In genomic region chrX:154398668-154399526, GRCh38 we compare ENCODE assay signal across 1 cellular context.
TF ChIP-seq lines count a peak whose summit lies in the region.

No MANE protein-coding gene starts in this region.

TF ChIP-seq in K562, 482 proteins besides CTCF, POLR2A, EP300 and RAD21 (continued from another document and continues in another):
- TF ChIP-seq REST (CRISPR knock-in tag; IDR thresholded peaks at IDR 0.05; ENCODE audit: low read depth) = no peak
- no peak for TF ChIP-seq ATF2 (CRISPR knock-in tag; IDR thresholded peaks at IDR 0.05)
- TF ChIP-seq HMG20A (CRISPR knock-in tag; conservative IDR thresholded peaks at IDR 0.05) = no peak
- no peak for TF ChIP-seq ERF (CRISPR knock-in tag; IDR thresholded peaks at IDR 0.05)
- TF ChIP-seq TAF7 (tag; IDR thresholded peaks at IDR 0.05) = no peak
- no peak for TF ChIP-seq HIVEP1 (CRISPR knock-in tag; IDR thresholded peaks at IDR 0.05)
- no peak for TF ChIP-seq SRSF3 (IDR thresholded peaks at IDR 0.05; ENCODE audit: insufficient read depth, low read length)
- no peak for TF ChIP-seq ZNF175 (CRISPR knock-in tag; IDR thresholded peaks at IDR 0.05; ENCODE audit: low read depth)
- no peak for TF ChIP-seq ZNF197 (CRISPR knock-in tag; IDR thresholded peaks at IDR 0.05; ENCODE audit: low read depth)
- no peak for TF ChIP-seq MBD2 (IDR thresholded peaks at IDR 0.05; ENCODE audit: borderline replicate concordance, low read depth)
- TF ChIP-seq, protein P1, sequence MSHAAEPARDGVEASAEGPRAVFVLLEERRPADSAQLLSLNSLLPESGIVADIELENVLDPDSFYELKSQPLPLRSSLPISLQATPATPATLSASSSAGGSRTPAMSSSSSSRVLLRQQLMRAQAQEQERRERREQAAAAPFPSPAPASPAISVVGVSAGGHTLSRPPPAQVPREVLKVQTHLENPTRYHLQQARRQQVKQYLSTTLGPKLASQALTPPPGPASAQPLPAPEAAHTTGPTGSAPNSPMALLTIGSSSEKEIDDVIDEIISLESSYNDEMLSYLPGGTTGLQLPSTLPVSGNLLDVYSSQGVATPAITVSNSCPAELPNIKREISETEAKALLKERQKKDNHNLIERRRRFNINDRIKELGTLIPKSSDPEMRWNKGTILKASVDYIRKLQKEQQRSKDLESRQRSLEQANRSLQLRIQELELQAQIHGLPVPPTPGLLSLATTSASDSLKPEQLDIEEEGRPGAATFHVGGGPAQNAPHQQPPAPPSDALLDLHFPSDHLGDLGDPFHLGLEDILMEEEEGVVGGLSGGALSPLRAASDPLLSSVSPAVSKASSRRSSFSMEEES (CRISPR knock-in tag; IDR thresholded peaks at IDR 0.05) = no peak
- TF ChIP-seq NELFE (IDR thresholded peaks at IDR 0.05; ENCODE audit: insufficient read depth, insufficient read length) = no peak
- TF ChIP-seq, protein P2, sequence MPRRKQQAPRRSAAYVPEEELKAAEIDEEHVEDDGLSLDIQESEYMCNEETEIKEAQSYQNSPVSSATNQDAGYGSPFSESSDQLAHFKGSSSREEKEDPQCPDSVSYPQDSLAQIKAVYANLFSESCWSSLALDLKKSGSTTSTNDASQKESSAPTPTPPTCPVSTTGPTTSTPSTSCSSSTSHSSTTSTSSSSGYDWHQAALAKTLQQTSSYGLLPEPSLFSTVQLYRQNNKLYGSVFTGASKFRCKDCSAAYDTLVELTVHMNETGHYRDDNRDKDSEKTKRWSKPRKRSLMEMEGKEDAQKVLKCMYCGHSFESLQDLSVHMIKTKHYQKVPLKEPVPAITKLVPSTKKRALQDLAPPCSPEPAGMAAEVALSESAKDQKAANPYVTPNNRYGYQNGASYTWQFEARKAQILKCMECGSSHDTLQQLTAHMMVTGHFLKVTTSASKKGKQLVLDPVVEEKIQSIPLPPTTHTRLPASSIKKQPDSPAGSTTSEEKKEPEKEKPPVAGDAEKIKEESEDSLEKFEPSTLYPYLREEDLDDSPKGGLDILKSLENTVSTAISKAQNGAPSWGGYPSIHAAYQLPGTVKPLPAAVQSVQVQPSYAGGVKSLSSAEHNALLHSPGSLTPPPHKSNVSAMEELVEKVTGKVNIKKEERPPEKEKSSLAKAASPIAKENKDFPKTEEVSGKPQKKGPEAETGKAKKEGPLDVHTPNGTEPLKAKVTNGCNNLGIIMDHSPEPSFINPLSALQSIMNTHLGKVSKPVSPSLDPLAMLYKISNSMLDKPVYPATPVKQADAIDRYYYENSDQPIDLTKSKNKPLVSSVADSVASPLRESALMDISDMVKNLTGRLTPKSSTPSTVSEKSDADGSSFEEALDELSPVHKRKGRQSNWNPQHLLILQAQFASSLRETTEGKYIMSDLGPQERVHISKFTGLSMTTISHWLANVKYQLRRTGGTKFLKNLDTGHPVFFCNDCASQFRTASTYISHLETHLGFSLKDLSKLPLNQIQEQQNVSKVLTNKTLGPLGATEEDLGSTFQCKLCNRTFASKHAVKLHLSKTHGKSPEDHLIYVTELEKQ (CRISPR knock-in tag; IDR thresholded peaks at IDR 0.05) = no peak
- peak; percentile 7; the same call in 1 of the 2 replicates for TF ChIP-seq RNF2 (IDR thresholded peaks at IDR 0.05)
- TF ChIP-seq, protein P3, sequence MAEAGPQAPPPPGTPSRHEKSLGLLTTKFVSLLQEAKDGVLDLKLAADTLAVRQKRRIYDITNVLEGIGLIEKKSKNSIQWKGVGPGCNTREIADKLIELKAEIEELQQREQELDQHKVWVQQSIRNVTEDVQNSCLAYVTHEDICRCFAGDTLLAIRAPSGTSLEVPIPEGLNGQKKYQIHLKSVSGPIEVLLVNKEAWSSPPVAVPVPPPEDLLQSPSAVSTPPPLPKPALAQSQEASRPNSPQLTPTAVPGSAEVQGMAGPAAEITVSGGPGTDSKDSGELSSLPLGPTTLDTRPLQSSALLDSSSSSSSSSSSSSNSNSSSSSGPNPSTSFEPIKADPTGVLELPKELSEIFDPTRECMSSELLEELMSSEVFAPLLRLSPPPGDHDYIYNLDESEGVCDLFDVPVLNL (CRISPR knock-in tag; IDR thresholded peaks at IDR 0.05; ENCODE audit: low read depth) = no peak
- TF ChIP-seq FOXJ3 (CRISPR knock-in tag; IDR thresholded peaks at IDR 0.05) = no peak
- TF ChIP-seq, protein P4, sequence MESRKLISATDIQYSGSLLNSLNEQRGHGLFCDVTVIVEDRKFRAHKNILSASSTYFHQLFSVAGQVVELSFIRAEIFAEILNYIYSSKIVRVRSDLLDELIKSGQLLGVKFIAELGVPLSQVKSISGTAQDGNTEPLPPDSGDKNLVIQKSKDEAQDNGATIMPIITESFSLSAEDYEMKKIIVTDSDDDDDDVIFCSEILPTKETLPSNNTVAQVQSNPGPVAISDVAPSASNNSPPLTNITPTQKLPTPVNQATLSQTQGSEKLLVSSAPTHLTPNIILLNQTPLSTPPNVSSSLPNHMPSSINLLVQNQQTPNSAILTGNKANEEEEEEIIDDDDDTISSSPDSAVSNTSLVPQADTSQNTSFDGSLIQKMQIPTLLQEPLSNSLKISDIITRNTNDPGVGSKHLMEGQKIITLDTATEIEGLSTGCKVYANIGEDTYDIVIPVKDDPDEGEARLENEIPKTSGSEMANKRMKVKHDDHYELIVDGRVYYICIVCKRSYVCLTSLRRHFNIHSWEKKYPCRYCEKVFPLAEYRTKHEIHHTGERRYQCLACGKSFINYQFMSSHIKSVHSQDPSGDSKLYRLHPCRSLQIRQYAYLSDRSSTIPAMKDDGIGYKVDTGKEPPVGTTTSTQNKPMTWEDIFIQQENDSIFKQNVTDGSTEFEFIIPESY (CRISPR knock-in tag; IDR thresholded peaks at IDR 0.05) = no peak
- TF ChIP-seq ZMIZ1 (IDR thresholded peaks at IDR 0.05; ENCODE audit: low read depth in 2 of 2, low read length in 2 of 2) = no peak
- TF ChIP-seq CREB1 (IDR thresholded peaks at IDR 0.05) = no peak
- no peak for TF ChIP-seq CREB1 (CRISPR knock-in tag; IDR thresholded peaks at IDR 0.05)
- 0 out of 2 replicates have a peak, but pooled peaks have one; percentile 2 for TF ChIP-seq SMC3 (conservative IDR thresholded peaks at IDR 0.05; ENCODE audit: insufficient read depth, low read depth, low read length)
- TF ChIP-seq DEAF1 (CRISPR knock-in tag; IDR thresholded peaks at IDR 0.05) = peak; percentile 43
- TF ChIP-seq ZNF696 (CRISPR knock-in tag; conservative IDR thresholded peaks at IDR 0.05) = no peak
- TF ChIP-seq PHF20 (IDR thresholded peaks at IDR 0.05; ENCODE audit: partially characterized antibody) = no peak
- TF ChIP-seq, protein P5, sequence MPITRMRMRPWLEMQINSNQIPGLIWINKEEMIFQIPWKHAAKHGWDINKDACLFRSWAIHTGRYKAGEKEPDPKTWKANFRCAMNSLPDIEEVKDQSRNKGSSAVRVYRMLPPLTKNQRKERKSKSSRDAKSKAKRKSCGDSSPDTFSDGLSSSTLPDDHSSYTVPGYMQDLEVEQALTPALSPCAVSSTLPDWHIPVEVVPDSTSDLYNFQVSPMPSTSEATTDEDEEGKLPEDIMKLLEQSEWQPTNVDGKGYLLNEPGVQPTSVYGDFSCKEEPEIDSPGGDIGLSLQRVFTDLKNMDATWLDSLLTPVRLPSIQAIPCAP (CRISPR knock-in tag; IDR thresholded peaks at IDR 0.05; ENCODE audit: borderline replicate concordance) = peak; percentile 17; the same call in 1 of the 2 replicates
- TF ChIP-seq PRPF4 (IDR thresholded peaks at IDR 0.05; ENCODE audit: insufficient read depth, low read depth, low read length, poor library complexity, severe bottlenecking) = peak; percentile 80
- TF ChIP-seq CBX3 (IDR thresholded peaks at IDR 0.05; ENCODE audit: borderline replicate concordance in 1 of 2, low read length in 2 of 2) = no peak
- TF ChIP-seq BCOR (IDR thresholded peaks at IDR 0.05) = no peak; the same call in 1 of the 2 replicates
- peak; percentile 82 for TF ChIP-seq ZNF592 (IDR thresholded peaks at IDR 0.05)
- no peak for TF ChIP-seq NFE2 (IDR thresholded peaks at IDR 0.05; ENCODE audit: low read depth)
- no peak for TF ChIP-seq ZNF121 (CRISPR knock-in tag; conservative IDR thresholded peaks at IDR 0.05)
- TF ChIP-seq ZNF253 (CRISPR knock-in tag; conservative IDR thresholded peaks at IDR 0.05) = no peak
